ENCODE assay signal across 22 cellular contexts in the genomic region with DNA sequence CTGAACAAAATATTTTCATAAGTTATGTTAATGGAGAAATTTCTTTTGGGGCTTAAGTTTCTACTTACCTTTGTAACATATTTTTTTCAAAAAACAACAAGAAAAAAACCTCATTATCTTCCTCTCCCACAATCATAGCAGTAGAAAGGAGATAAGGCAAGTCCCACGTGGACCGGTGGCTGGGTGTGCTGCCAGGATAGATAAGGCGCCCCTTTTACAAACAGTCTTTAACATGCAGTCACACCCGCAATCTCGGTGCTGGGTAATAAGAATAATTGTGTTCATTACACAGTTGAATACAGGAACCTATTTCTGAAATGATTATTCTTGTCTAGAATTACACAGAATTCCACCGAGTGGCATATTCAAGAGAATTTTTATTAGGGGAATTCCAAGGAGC.
DNase-seq lines count a peak whose midpoint lies in the region; ATAC-seq, FAIRE-seq and TF ChIP-seq lines count a peak whose summit lies in the region.
"Had no signal": no experiment of that assay in that cellular context is flagged by ENCODE, and none has a peak within 500 bp of the region (broad histone marks: within the 10 kb centered on the region; RNA-seq: fewer than 3 reads in every experiment).

No MANE protein-coding gene starts in this region.

- H3K36me3 ChIP-seq in esophagus muscularis mucosa: no peaks in the 10 kb centered on the region
- no peaks in the 10 kb centered on the region for H3K36me3 ChIP-seq in osteoblast (ENCODE audit: insufficient read depth, low read length)
- no peaks in the 10 kb centered on the region for H3K36me3 ChIP-seq in thyroid gland
- H3K36me3 ChIP-seq in transverse colon: no peaks in the 10 kb centered on the region

- CTCF ChIA-PET in A549 (lab: Yijun Ruan, JAX): no interaction called here

- TF ChIP-seq CTCF in A549 (IDR thresholded peaks at IDR 0.05): no peak
- TF ChIP-seq CTCF in esophagus muscularis mucosa (IDR thresholded peaks at IDR 0.05): no peak
- no peak for TF ChIP-seq CTCF in osteoblast (IDR thresholded peaks at IDR 0.05; ENCODE audit: extremely low read depth, low read depth, low read length)
- TF ChIP-seq CTCF in GM13976 (IDR thresholded peaks at IDR 0.05; ENCODE audit: borderline replicate concordance, control extremely low read depth, extremely low read depth, insufficient read depth, missing control alignments): no peak
- TF ChIP-seq CTCF in thyroid gland (IDR thresholded peaks at IDR 0.05): no peak
- TF ChIP-seq CTCF in transverse colon (IDR thresholded peaks at IDR 0.05): no peak

- peak; percentile 82 for FAIRE-seq in A549 (lab: Jason Lieb, UNC)
- FAIRE-seq: A204.1, GM12878, HTR-8/SVneo had no signal

- no peak for TF ChIP-seq RAD21 in A549 (conservative IDR thresholded peaks at IDR 0.05 in 1 of 2, IDR thresholded peaks at IDR 0.05 in 1 of 2)

- no peak overlapping the region for H2AFZ ChIP-seq in osteoblast (ENCODE audit: low read length)
- H2AFZ ChIP-seq: GM23248 had no signal

- H3K4me2 ChIP-seq in A549 (no peak overlapping the region), osteoblast (ENCODE audit: insufficient read depth, low read length) (no peak overlapping the region)

- TF ChIP-seq EP300 in A549 (IDR thresholded peaks at IDR 0.05) (no peak), esophagus muscularis mucosa (IDR thresholded peaks at IDR 0.05) (no peak), transverse colon (IDR thresholded peaks at IDR 0.05; ENCODE audit: low read depth) (no peak)

- TF ChIP-seq POLR2A in A549 (IDR thresholded peaks at IDR 0.05; ENCODE audit: low read length) (no peak), esophagus muscularis mucosa (IDR thresholded peaks at IDR 0.05; ENCODE audit: low read depth) (no peak), thyroid gland (IDR thresholded peaks at IDR 0.05) (no peak), transverse colon (IDR thresholded peaks at IDR 0.05) (no peak)

- POLR2A ChIA-PET in A549 (lab: Yijun Ruan, JAX): no interaction called here

- no peak overlapping the region for H3K27ac ChIP-seq in A549
- H3K27ac ChIP-seq in esophagus muscularis mucosa (replicated peaks in 1 of 4): no peak overlapping the region
- H3K27ac ChIP-seq in osteoblast (ENCODE audit: low read depth, low read length): no peak overlapping the region
- H3K27ac ChIP-seq in thyroid gland: no peak overlapping the region
- no peak overlapping the region for H3K27ac ChIP-seq in transverse colon
- H3K27ac ChIP-seq: GM23248 had no signal

- H3K4me1 ChIP-seq in A549: no peaks in the 10 kb centered on the region
- no peaks in the 10 kb centered on the region for H3K4me1 ChIP-seq in esophagus muscularis mucosa
- H3K4me1 ChIP-seq in osteoblast (ENCODE audit: insufficient read depth, low read length): no peaks in the 10 kb centered on the region
- no peaks in the 10 kb centered on the region for H3K4me1 ChIP-seq in thyroid gland
- no peaks in the 10 kb centered on the region for H3K4me1 ChIP-seq in transverse colon

- H3K79me2 ChIP-seq in osteoblast (ENCODE audit: insufficient read depth, low read length): no peaks in the 10 kb centered on the region

- DNase-seq in A549 (ENCODE audit: low read depth in 1 of 2, low spot score in 1 of 2): no peak
- DNase-seq in NCI-H226: peak; percentile 72
- DNase-seq in esophagus muscularis mucosa (ENCODE audit: extremely low spot score): peak; percentile 53
- DNase-seq in osteoblast (ENCODE audit: insufficient read length, low spot score, missing footprints): peak; percentile 34
- DNase-seq in GM13976 (ENCODE audit: low spot score): no peak
- DNase-seq in GM03348 (ENCODE audit: low spot score): no peak
- DNase-seq in thyroid gland: no peak
- DNase-seq in transverse colon: no peak
- DNase-seq: H9, MV-4-11, NCI-H1105 treated with DMSO at 0.1 percent for 48 hours, NCI-H1694, NCI-H2081 treated with DMSO at 0.1 percent for 48 hours, NCI-H2171 treated with DMSO at 0.1 percent for 48 hours, NCI-H446, NCI-H526 treated with DMSO at 0.1 percent for 48 hours, PC-3, Right ventricle myocardium superior had no signal

- ATAC-seq in A549: no peak
- ATAC-seq: GM12878, PC-3 had no signal

- H3K9me3 ChIP-seq in A549 (peaks cover 11% of the 10 kb centered on the region), esophagus muscularis mucosa (no peaks in the 10 kb centered on the region), osteoblast (ENCODE audit: low read depth, low read length) (peaks cover 2% of the 10 kb centered on the region), thyroid gland (no peaks in the 10 kb centered on the region), transverse colon (no peaks in the 10 kb centered on the region)

- intact Hi-C loops in esophagus muscularis mucosa (cut with DNase I): no loop called here
- intact Hi-C loops in thyroid gland (cut with DNase I): no loop called here
- intact Hi-C loops in transverse colon (cut with DNase I; ENCODE audit: low total_unique reads): no loop called here

- no peaks in the 10 kb centered on the region for H3K27me3 ChIP-seq in esophagus muscularis mucosa
- no peaks in the 10 kb centered on the region for H3K27me3 ChIP-seq in osteoblast (ENCODE audit: insufficient read depth, low read length)
- no peaks in the 10 kb centered on the region for H3K27me3 ChIP-seq in thyroid gland
- no peaks in the 10 kb centered on the region for H3K27me3 ChIP-seq in transverse colon

- H3K4me3 ChIP-seq in A549: no peak overlapping the region
- no peak overlapping the region for H3K4me3 ChIP-seq in esophagus muscularis mucosa
- H3K4me3 ChIP-seq in osteoblast (ENCODE audit: insufficient read depth, low read length): no peak overlapping the region
- no peak overlapping the region for H3K4me3 ChIP-seq in thyroid gland (replicated peaks in 1 of 3)
- H3K4me3 ChIP-seq in transverse colon: no peak overlapping the region
- H3K4me3 ChIP-seq: GM12878, GM23248 had no signal

- in situ Hi-C loops in GM13976 (cut with MboI; ENCODE audit: low sequenced_read_pairs, unreplicated experiment) (no loop called here), transverse colon (cut with MboI; ENCODE audit: low pct_ligation_motif_present in 1 of 4, low pct_unique_long_range_greater_than_20kb in 1 of 4, low sequenced_read_pairs in 3 of 4) (no loop called here)

- WGBS in A549 (ENCODE audit: missing lambda C conversion rate): 27% methylated on average over 6 of the region's 6 CpGs
- WGBS in esophagus muscularis mucosa: 75% methylated on average over 6 of the region's 6 CpGs
- 74 to 75% methylated on average over 6 of the region's 6 CpGs for WGBS in thyroid gland, 2 donors
- whole genome bisulfite sequencing in transverse colon (ENCODE audit: low coverage in 1 of 2), 2 donors: 40 to 46% methylated on average over 6 of the region's 6 CpGs

- H4K20me1 ChIP-seq in osteoblast (ENCODE audit: insufficient read depth, low read length): no peaks in the 10 kb centered on the region

TF ChIP-seq in A549, 52 proteins besides CTCF, POLR2A, EP300 and RAD21:
- TF ChIP-seq CEBPB (IDR thresholded peaks at IDR 0.05) (no peak), ZNF302 (CRISPR knock-in tag; IDR thresholded peaks at IDR 0.05) (no peak), ZFP36 (IDR thresholded peaks at IDR 0.05; ENCODE audit: borderline replicate concordance, partially characterized antibody) (no peak), MYC (IDR thresholded peaks at IDR 0.05; ENCODE audit: borderline replicate concordance, low read length) (no peak), BHLHE40 (IDR thresholded peaks at IDR 0.05; ENCODE audit: low read depth, low read length) (no peak), GATA3 (IDR thresholded peaks at IDR 0.05; ENCODE audit: borderline replicate concordance) (no peak), TP53 (CRISPR knock-in tag; IDR thresholded peaks at IDR 0.05) (no peak), MAZ (IDR thresholded peaks at IDR 0.05; ENCODE audit: borderline replicate concordance, low read depth, low read length) (no peak), RNF2 (IDR thresholded peaks at IDR 0.05; ENCODE audit: borderline replicate concordance, low read depth) (no peak), NFE2L2 (conservative IDR thresholded peaks at IDR 0.05; ENCODE audit: low read length) (no peak), JUN (IDR thresholded peaks at IDR 0.05) (no peak), RCOR1 (IDR thresholded peaks at IDR 0.05; ENCODE audit: low read depth, low read length) (no peak), ESRRA (IDR thresholded peaks at IDR 0.05; ENCODE audit: borderline replicate concordance, low read length) (no peak), CBX8 (IDR thresholded peaks at IDR 0.05) (no peak), KDM1A (IDR thresholded peaks at IDR 0.05; ENCODE audit: low read depth) (no peak), SREBF2 (IDR thresholded peaks at IDR 0.05) (no peak)
- TF ChIP-seq, protein P1, sequence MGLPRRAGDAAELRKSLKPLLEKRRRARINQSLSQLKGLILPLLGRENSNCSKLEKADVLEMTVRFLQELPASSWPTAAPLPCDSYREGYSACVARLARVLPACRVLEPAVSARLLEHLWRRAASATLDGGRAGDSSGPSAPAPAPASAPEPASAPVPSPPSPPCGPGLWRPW (IDR thresholded peaks at IDR 0.05): no peak
- TF ChIP-seq, protein P2, sequence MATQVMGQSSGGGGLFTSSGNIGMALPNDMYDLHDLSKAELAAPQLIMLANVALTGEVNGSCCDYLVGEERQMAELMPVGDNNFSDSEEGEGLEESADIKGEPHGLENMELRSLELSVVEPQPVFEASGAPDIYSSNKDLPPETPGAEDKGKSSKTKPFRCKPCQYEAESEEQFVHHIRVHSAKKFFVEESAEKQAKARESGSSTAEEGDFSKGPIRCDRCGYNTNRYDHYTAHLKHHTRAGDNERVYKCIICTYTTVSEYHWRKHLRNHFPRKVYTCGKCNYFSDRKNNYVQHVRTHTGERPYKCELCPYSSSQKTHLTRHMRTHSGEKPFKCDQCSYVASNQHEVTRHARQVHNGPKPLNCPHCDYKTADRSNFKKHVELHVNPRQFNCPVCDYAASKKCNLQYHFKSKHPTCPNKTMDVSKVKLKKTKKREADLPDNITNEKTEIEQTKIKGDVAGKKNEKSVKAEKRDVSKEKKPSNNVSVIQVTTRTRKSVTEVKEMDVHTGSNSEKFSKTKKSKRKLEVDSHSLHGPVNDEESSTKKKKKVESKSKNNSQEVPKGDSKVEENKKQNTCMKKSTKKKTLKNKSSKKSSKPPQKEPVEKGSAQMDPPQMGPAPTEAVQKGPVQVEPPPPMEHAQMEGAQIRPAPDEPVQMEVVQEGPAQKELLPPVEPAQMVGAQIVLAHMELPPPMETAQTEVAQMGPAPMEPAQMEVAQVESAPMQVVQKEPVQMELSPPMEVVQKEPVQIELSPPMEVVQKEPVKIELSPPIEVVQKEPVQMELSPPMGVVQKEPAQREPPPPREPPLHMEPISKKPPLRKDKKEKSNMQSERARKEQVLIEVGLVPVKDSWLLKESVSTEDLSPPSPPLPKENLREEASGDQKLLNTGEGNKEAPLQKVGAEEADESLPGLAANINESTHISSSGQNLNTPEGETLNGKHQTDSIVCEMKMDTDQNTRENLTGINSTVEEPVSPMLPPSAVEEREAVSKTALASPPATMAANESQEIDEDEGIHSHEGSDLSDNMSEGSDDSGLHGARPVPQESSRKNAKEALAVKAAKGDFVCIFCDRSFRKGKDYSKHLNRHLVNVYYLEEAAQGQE (IDR thresholded peaks at IDR 0.05): no peak

Comparison
In these comparisons a context has a peak if more than half of its experiments do, and no peak if none do; other contexts are left out.
1. DNase-seq: peak in NCI-H226 (single experiment), esophagus muscularis mucosa (single experiment) and osteoblast (single experiment); none in A549 (0 of 2), GM13976 (single experiment), GM03348 (single experiment), thyroid gland (0 of 2) and transverse colon (single experiment).